In the genomic region with DNA sequence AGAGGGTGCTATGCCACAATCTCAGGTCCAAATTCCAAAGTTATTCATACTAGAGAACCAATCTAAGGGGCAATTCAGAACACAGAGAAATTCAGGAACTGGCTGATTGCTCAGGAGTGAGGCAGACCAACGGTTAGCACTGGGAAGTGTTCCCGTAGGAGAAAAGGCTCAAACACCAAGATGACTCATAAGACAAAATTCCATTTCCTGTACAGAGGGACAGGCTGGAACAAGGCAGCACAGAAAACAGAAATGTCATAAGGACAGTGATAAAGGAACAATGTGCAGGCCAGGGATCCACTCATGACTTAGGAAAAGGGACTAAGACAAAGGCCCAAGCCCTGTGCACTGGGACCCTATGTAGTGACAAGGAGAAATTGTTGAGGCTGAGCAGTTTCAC, we compare ENCODE assay signal across 1 cellular context.
TF ChIP-seq lines count a peak whose summit lies in the region.

No MANE protein-coding gene starts in this region.

TF ChIP-seq in endothelial cell of umbilical vein, 7 proteins besides CTCF, POLR2A, EP300 and RAD21 (continued from another document):
- peak; percentile 91 for TF ChIP-seq FOS (IDR thresholded peaks at IDR 0.05; ENCODE audit: borderline replicate concordance, insufficient read depth, low read length)
